Comparison of ENCODE assay signal across 20 cellular contexts in the genomic region with DNA sequence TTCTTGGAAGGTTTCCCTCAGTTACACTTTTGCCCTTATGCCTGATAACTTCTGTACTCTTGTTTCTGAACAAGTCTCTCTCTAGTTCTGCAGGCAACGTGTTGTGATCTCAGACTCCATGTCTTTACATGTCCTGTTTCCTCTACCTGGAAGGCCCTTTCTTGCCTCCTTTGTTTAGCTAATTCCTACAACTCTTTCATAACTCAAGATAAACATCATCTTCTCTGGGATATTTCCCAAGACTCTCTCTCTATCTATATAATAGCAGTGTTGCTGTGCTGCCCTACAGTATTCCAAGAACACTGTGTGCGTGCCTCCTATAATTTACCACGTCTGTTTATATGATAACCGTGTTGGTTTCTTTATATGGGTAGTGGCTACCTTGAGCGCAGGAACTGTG. TPM values are rescaled to one million over a fixed set of nuclear protein-coding genes. Genes with fewer than 3 reads are reported as not detected.
DNase-seq lines count a peak whose midpoint lies in the region; ATAC-seq and TF ChIP-seq lines count a peak whose summit lies in the region.
"Had no signal": no experiment of that assay in that cellular context is flagged by ENCODE, and none has a peak within 500 bp of the region (broad histone marks: within the 10 kb centered on the region; RNA-seq: fewer than 3 reads in every experiment).

No MANE protein-coding gene starts in this region.

- H3K27ac Mint-ChIP-seq in GM23338, result peak overlapping the region; percentile 13; the same call in 1 of the 2 replicates
- H3K27ac Mint-ChIP-seq: CD4-positive, alpha-beta T cell; HFFc6 had no signal

- H3K27me3 ChIP-seq in GM23338 (ENCODE audit: insufficient read depth) (no peaks in the 10 kb centered on the region), RWPE2 (ENCODE audit: insufficient read depth, poor library complexity, severe bottlenecking) (no peaks in the 10 kb centered on the region), sigmoid colon (no peaks in the 10 kb centered on the region)
- H3K27me3 ChIP-seq: BE2C had no signal

- no peak for TF ChIP-seq POLR2A in sigmoid colon (IDR thresholded peaks at IDR 0.05)

- H4K20me1 ChIP-seq in GM23338 (replicated peaks; ENCODE audit: insufficient read depth), result no peaks in the 10 kb centered on the region

- intact Hi-C loops in sigmoid colon (cut with DNase I), result no loop called here

- TF ChIP-seq EP300 in sigmoid colon (IDR thresholded peaks at IDR 0.05), result no peak

- TF ChIP-seq CTCF in GM23338 (conservative IDR thresholded peaks at IDR 0.05; ENCODE audit: low read depth in 2 of 2) (no peak), RWPE2 (IDR thresholded peaks at IDR 0.05; ENCODE audit: poor library complexity, severe bottlenecking) (no peak), sigmoid colon (IDR thresholded peaks at IDR 0.05) (no peak)

- no peaks in the 10 kb centered on the region for H3K79me2 ChIP-seq in GM23338 (replicated peaks; ENCODE audit: insufficient read depth)

- no peaks in the 10 kb centered on the region for H3K9me3 ChIP-seq in RWPE2 (ENCODE audit: severe bottlenecking)
- no peaks in the 10 kb centered on the region for H3K9me3 ChIP-seq in sigmoid colon
- H3K9me3 ChIP-seq: BE2C, Caco-2 had no signal

- no peaks in the 10 kb centered on the region for H3K36me3 ChIP-seq in GM23338 (ENCODE audit: insufficient read depth)
- H3K36me3 ChIP-seq in RWPE2 (ENCODE audit: low read depth), result no peaks in the 10 kb centered on the region
- no peaks in the 10 kb centered on the region for H3K36me3 ChIP-seq in sigmoid colon
- H3K36me3 ChIP-seq: BE2C had no signal

- H3K27me3 Mint-ChIP-seq in GM23338 (ENCODE audit: insufficient read depth, low read depth, poor library complexity), result no peaks in the 10 kb centered on the region
- H3K27me3 Mint-ChIP-seq: CD4-positive, alpha-beta T cell had no signal

- ATAC-seq in GM23338 (no peak), RWPE2 (ENCODE audit: low read depth) (peak; percentile 40; the same call in 1 of the 3 replicates)
- ATAC-seq: HCT116 had no signal

- peaks cover 3% of the 10 kb centered on the region; the same call in 1 of the 3 replicates for H3K4me1 Mint-ChIP-seq in GM23338

- H3K4me1 ChIP-seq in GM23338 (ENCODE audit: insufficient read depth) (no peaks in the 10 kb centered on the region), RWPE2 (ENCODE audit: insufficient read depth, poor library complexity, severe bottlenecking) (no peaks in the 10 kb centered on the region), sigmoid colon (peaks cover 0 to 44% (median 38%) of the 10 kb centered on the region in 4 donors)
- H3K4me1 ChIP-seq: Caco-2 had no signal

- no peak overlapping the region for H3K4me3 ChIP-seq in GM23338
- H3K4me3 ChIP-seq in RWPE2 (ENCODE audit: severe bottlenecking), result no peak overlapping the region
- no peak overlapping the region for H3K4me3 ChIP-seq in sigmoid colon

- no peak overlapping the region for H3K4me3 Mint-ChIP-seq in GM23338
- H3K4me3 Mint-ChIP-seq: CD4-positive, alpha-beta T cell; HFFc6 had no signal

- WGBS in sigmoid colon, 2 donors, result 93% methylated on average over 5 of the region's 5 CpGs

- H3K4me2 ChIP-seq in GM23338, result no peak overlapping the region

- H3K9me3 Mint-ChIP-seq in GM23338, result no peaks in the 10 kb centered on the region
- H3K9me3 Mint-ChIP-seq: CD4-positive, alpha-beta T cell had no signal

- DNase-seq in GM23338 (ENCODE audit: low spot score) (no peak), RWPE2 (ENCODE audit: low spot score) (no peak), epithelial cell of prostate (ENCODE audit: low read depth, low spot score) (peak; percentile 16), sigmoid colon (no peak), NCI-H345 treated with DMSO at 0.1 percent for 48 hours (lab: John Stamatoyannopoulos, UW; ENCODE audit: unreplicated experiment) (no peak), CD1c-positive myeloid dendritic cell (ENCODE audit: extremely low spot score) (no peak), HPDE6-E6E7 (ENCODE audit: extremely low spot score) (no peak)
- DNase-seq: BE2C; C1 segment of cervical spinal cord; Caco-2; CD4-positive, alpha-beta T cell; DMS153; DMS79; GDM1; GOT3; H7; HFFc6; IMR-90 had no signal

- no peaks in the 10 kb centered on the region for H3K9me2 ChIP-seq in GM23338 (ENCODE audit: insufficient read depth)

- no peaks in the 10 kb centered on the region for H3F3A ChIP-seq in GM23338 (replicated peaks; ENCODE audit: low read depth)

- no peaks in the 10 kb centered on the region for H3K36me3 Mint-ChIP-seq in GM23338 (ENCODE audit: low read depth)

- H2AFZ ChIP-seq in GM23338, result no peak overlapping the region

- H3K27ac ChIP-seq in GM23338 (ENCODE audit: low read depth) (no peak overlapping the region), RWPE2 (ENCODE audit: poor library complexity, severe bottlenecking) (no peak overlapping the region), epithelial cell of prostate (no peak overlapping the region), sigmoid colon (peak overlapping the region in 3 of 4 donors; percentile 43 to 67 (median 66))
- H3K27ac ChIP-seq: HL-60 had no signal

TF ChIP-seq in GM23338, 12 proteins besides CTCF, POLR2A, EP300 and RAD21:
- TF ChIP-seq, protein P1, sequence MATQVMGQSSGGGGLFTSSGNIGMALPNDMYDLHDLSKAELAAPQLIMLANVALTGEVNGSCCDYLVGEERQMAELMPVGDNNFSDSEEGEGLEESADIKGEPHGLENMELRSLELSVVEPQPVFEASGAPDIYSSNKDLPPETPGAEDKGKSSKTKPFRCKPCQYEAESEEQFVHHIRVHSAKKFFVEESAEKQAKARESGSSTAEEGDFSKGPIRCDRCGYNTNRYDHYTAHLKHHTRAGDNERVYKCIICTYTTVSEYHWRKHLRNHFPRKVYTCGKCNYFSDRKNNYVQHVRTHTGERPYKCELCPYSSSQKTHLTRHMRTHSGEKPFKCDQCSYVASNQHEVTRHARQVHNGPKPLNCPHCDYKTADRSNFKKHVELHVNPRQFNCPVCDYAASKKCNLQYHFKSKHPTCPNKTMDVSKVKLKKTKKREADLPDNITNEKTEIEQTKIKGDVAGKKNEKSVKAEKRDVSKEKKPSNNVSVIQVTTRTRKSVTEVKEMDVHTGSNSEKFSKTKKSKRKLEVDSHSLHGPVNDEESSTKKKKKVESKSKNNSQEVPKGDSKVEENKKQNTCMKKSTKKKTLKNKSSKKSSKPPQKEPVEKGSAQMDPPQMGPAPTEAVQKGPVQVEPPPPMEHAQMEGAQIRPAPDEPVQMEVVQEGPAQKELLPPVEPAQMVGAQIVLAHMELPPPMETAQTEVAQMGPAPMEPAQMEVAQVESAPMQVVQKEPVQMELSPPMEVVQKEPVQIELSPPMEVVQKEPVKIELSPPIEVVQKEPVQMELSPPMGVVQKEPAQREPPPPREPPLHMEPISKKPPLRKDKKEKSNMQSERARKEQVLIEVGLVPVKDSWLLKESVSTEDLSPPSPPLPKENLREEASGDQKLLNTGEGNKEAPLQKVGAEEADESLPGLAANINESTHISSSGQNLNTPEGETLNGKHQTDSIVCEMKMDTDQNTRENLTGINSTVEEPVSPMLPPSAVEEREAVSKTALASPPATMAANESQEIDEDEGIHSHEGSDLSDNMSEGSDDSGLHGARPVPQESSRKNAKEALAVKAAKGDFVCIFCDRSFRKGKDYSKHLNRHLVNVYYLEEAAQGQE (IDR thresholded peaks at IDR 0.05; ENCODE audit: unreplicated experiment), result no peak
- TF ChIP-seq EZH2phosphoT487 (IDR thresholded peaks at IDR 0.05; ENCODE audit: unreplicated experiment), result no peak
- TF ChIP-seq STAT1 (IDR thresholded peaks at IDR 0.05; ENCODE audit: unreplicated experiment), result no peak
- TF ChIP-seq ZNF331 (CRISPR knock-in tag; IDR thresholded peaks at IDR 0.05; ENCODE audit: low read depth), result no peak

RNA-seq across cellular contexts. Expression of a gene that starts 47.8 kb away (rescaled TPM):
- 13.8 and 20.8 TPM in 2 replicates for total RNA-seq in GM23338 (2014; rRNA removed; shearing (Covaris generic))
- polyA plus RNA-seq in GM23338 (2016; fragmentation: Nextera tagmentation; extraction: Ambion mirVana) (4.3 and 4.8 TPM in 2 replicates), sigmoid colon (1 to 10 TPM in 1 of 3 donors, under 1 TPM in 2; 0.60 to 5.0 (median 0.92) TPM)
- 100 to 1,000 TPM in 1 of 4 donors, 10 to 100 TPM in 3; 43.9 to 111 (median 69.0) TPM for total RNA-seq in sigmoid colon
- total RNA-seq: IMR-90 had no signal
- polyA plus RNA-seq: IMR-90 had no signal

Comparison
In these comparisons a context has a peak if more than half of its experiments do, and no peak if none do; other contexts are left out.
1. H3K27ac ChIP-seq: peak in sigmoid colon (3 of 4); none in GM23338 (single experiment), RWPE2 (single experiment) and epithelial cell of prostate (single experiment).